ENCODE assay signal across 1 cellular context in the genomic region with DNA sequence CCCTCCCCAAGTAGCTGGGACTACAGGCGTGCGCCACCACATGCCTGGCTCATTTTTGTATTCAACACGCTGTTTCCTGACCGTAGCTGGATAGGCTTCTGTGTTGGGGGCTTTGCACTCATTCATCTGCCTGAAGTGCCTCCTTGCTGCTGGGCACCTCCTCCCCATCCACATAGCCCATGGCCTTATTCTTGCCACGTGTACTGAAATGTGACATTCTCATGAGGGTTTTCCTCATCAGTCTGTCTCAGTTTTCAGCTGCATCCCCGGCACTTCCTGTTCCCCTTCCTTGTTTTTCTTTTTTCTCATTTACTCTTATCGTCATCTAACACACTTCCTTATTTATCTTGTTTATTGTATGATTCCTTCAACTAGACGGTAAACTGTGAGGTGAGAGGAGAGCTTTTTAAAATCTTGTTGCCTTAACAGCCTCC.
TF ChIP-seq lines count a peak whose summit lies in the region.

No MANE protein-coding gene starts in this region.

TF ChIP-seq in H1, 55 proteins besides CTCF, POLR2A, EP300 and RAD21:
- TF ChIP-seq CBX8 (IDR thresholded peaks at IDR 0.05; ENCODE audit: borderline replicate concordance, low read depth, low read length) (no peak), ASH2L (IDR thresholded peaks at IDR 0.05; ENCODE audit: low read length) (no peak), CHD2 (IDR thresholded peaks at IDR 0.05; ENCODE audit: low read length) (no peak), SP4 (IDR thresholded peaks at IDR 0.05; ENCODE audit: low read length) (no peak), CBX5 (IDR thresholded peaks at IDR 0.05; ENCODE audit: low read depth, low read length) (no peak), RXRA (IDR thresholded peaks at IDR 0.05; ENCODE audit: insufficient read depth, low read depth, low read length) (no peak), POU5F1 (IDR thresholded peaks at IDR 0.05; ENCODE audit: low read depth, low read length) (no peak), CHD1 (IDR thresholded peaks at IDR 0.05; ENCODE audit: low read depth, low read length) (no peak), EZH2 (IDR thresholded peaks at IDR 0.05; ENCODE audit: low read depth, low read length, severe bottlenecking) (no peak), JUND (IDR thresholded peaks at IDR 0.05; ENCODE audit: low read length) (no peak), BCL11A (IDR thresholded peaks at IDR 0.05; ENCODE audit: low read depth in 2 of 2, low read length in 2 of 2) (no peak), JUN (IDR thresholded peaks at IDR 0.05; ENCODE audit: low read depth, low read length) (no peak), MAFK (IDR thresholded peaks at IDR 0.05; ENCODE audit: low read depth, low read length) (no peak), CEBPB (IDR thresholded peaks at IDR 0.05; ENCODE audit: low read depth, low read length) (no peak), SUZ12 (IDR thresholded peaks at IDR 0.05; ENCODE audit: low read length) (no peak), PHF8 (conservative IDR thresholded peaks at IDR 0.05; ENCODE audit: low read depth, low read length) (no peak), HDAC2 (IDR thresholded peaks at IDR 0.05; ENCODE audit: borderline replicate concordance in 1 of 2, low read depth in 2 of 2, low read length in 2 of 2) (no peak)
TF ChIP-seq in H1: peak in this region for 0.
